Comparison of ENCODE assay signal across 34 cellular contexts in the genomic region with DNA sequence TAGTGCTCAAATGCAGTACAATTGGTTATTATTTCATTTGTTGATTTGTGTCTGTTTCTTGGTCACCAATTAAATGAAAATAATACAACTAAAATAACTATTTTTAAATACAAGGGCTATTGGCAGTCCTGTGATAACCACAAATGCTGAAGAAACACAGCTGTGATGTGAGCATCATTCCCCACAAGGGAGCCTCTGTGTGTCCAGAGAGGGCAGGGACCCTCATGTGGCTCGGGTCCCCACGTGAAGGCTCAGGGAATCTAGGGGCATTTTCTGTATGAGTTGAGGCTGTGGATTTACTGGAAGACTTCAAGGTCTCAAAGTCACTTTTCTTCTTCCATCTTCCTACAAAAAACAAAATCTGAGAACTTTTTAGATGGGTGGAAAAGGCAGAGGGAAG.
"Had no signal": no experiment of that assay in that cellular context is flagged by ENCODE, and none has a peak within 500 bp of the region (broad histone marks: within the 10 kb centered on the region; RNA-seq: fewer than 3 reads in every experiment).

No MANE protein-coding gene starts in this region.

- H3K4me1 ChIP-seq: breast epithelium had no signal

- H3K27ac Mint-ChIP-seq: activated B cell treated with CpG ODN at 0.5 μM for 24 hours; activated CD4-positive, alpha-beta memory T cell treated with anti-CD3 and anti-CD28 coated beads for 36 hours; activated CD4-positive, alpha-beta T cell treated with anti-CD3 and anti-CD28 coated beads, Interleukin-2, amount 10 ng/mL, durations not matched to agents 24 days and 14 days; activated CD8-positive, alpha-beta T cell treated with anti-CD3 and anti-CD28 coated beads for 36 hours; activated naive CD4-positive, alpha-beta T cell treated with anti-CD3 and anti-CD28 coated beads for 36 hours; activated naive CD4-positive, alpha-beta T cell treated with anti-CD3 and anti-CD28 coated beads, Interleukin-2, amount 50 U/mL, for 72 hours; activated naive CD8-positive, alpha-beta T cell treated with anti-CD3 and anti-CD28 coated beads for 36 hours; activated T-cell treated with anti-CD3 and anti-CD28 coated beads, Interleukin-2, amount 50 U/mL, for 72 hours; activated T-helper 1 cell treated with anti-CD3 and anti-CD28 coated beads, Interleukin-12 subunit alpha, Interleukin-12 subunit beta, Interleukin-2, Interleukin-4 antibody, amounts not matched to agents 30 ng/mL and 10 ng/mL and 1 ng/mL, durations not matched to agents 14 hours and 24 hours and 36 hours; activated T-helper 17 cell treated with anti-CD3 and anti-CD28 coated beads, Interleukin-2, amount 50 U/mL, for 72 hours; T-helper 1 cell treated with Interleukin-12 subunit alpha and Interleukin-12 subunit beta and Interleukin-4 antibody, amounts not matched to agents 30 μg/mL and 1 μg/mL, for 36 hours; T-helper 2 cell treated with Interferon-gamma antibody and Interleukin-4, amounts not matched to agents 5 μg/mL and 100 μg/mL, for 36 hours had no signal

- H3K9me3 Mint-ChIP-seq: activated B cell treated with CpG ODN at 0.5 μM for 24 hours; activated CD4-positive, alpha-beta memory T cell treated with anti-CD3 and anti-CD28 coated beads for 36 hours; activated CD4-positive, alpha-beta T cell treated with anti-CD3 and anti-CD28 coated beads, Interleukin-2, amount 10 ng/mL, durations not matched to agents 24 days and 14 days; activated CD8-positive, alpha-beta T cell treated with anti-CD3 and anti-CD28 coated beads for 36 hours; activated naive CD4-positive, alpha-beta T cell treated with anti-CD3 and anti-CD28 coated beads for 36 hours; activated naive CD4-positive, alpha-beta T cell treated with anti-CD3 and anti-CD28 coated beads, Interleukin-2, amount 50 U/mL, for 72 hours; activated naive CD8-positive, alpha-beta T cell treated with anti-CD3 and anti-CD28 coated beads for 36 hours; activated T-cell treated with anti-CD3 and anti-CD28 coated beads, Interleukin-2, amount 50 U/mL, for 4 hours; activated T-cell treated with anti-CD3 and anti-CD28 coated beads, Interleukin-2, amount 50 U/mL, for 72 hours; activated T-helper 1 cell treated with anti-CD3 and anti-CD28 coated beads, Interleukin-12 subunit alpha, Interleukin-12 subunit beta, Interleukin-2, Interleukin-4 antibody, amounts not matched to agents 30 ng/mL and 10 ng/mL and 1 ng/mL, durations not matched to agents 14 hours and 24 hours and 36 hours; activated T-helper 17 cell treated with anti-CD3 and anti-CD28 coated beads, Interleukin-2, amount 50 U/mL, for 72 hours; T-helper 1 cell treated with Interleukin-12 subunit alpha and Interleukin-12 subunit beta and Interleukin-4 antibody, amounts not matched to agents 30 μg/mL and 1 μg/mL, for 36 hours; T-helper 2 cell treated with Interferon-gamma antibody and Interleukin-4, amounts not matched to agents 5 μg/mL and 100 μg/mL, for 36 hours had no signal

- H3K27me3 Mint-ChIP-seq: activated CD4-positive, alpha-beta memory T cell treated with anti-CD3 and anti-CD28 coated beads for 36 hours; activated CD4-positive, alpha-beta T cell treated with anti-CD3 and anti-CD28 coated beads, Interleukin-2, amount 10 ng/mL, durations not matched to agents 24 days and 14 days; activated CD8-positive, alpha-beta T cell treated with anti-CD3 and anti-CD28 coated beads for 36 hours; activated naive CD8-positive, alpha-beta T cell treated with anti-CD3 and anti-CD28 coated beads for 36 hours; activated T-helper 17 cell treated with anti-CD3 and anti-CD28 coated beads, Interleukin-2, amount 50 U/mL, for 72 hours had no signal

- H3K36me3 Mint-ChIP-seq: activated CD4-positive, alpha-beta memory T cell treated with anti-CD3 and anti-CD28 coated beads for 36 hours; activated naive CD4-positive, alpha-beta T cell treated with anti-CD3 and anti-CD28 coated beads, Interleukin-2, amount 50 U/mL, for 72 hours; activated naive CD8-positive, alpha-beta T cell treated with anti-CD3 and anti-CD28 coated beads for 36 hours had no signal

- H3K4me1 Mint-ChIP-seq: activated B cell treated with CpG ODN at 0.5 μM for 24 hours; activated CD4-positive, alpha-beta T cell treated with anti-CD3 and anti-CD28 coated beads, Interleukin-2, amount 10 ng/mL, durations not matched to agents 24 days and 14 days; activated naive CD8-positive, alpha-beta T cell treated with anti-CD3 and anti-CD28 coated beads for 36 hours; activated T-helper 17 cell treated with anti-CD3 and anti-CD28 coated beads, Interleukin-2, amount 50 U/mL, for 72 hours had no signal

- H3K27me3 ChIP-seq: adrenal gland, body of pancreas, brain microvascular endothelial cell, breast epithelium had no signal

- H3K9me3 ChIP-seq: adrenal gland, body of pancreas, breast epithelium had no signal

- H3K4me3 Mint-ChIP-seq: activated B cell treated with CpG ODN at 0.5 μM for 24 hours; activated CD4-positive, alpha-beta memory T cell treated with anti-CD3 and anti-CD28 coated beads for 36 hours; activated CD4-positive, alpha-beta T cell treated with anti-CD3 and anti-CD28 coated beads, Interleukin-2, amount 10 ng/mL, durations not matched to agents 24 days and 14 days; activated CD8-positive, alpha-beta T cell treated with anti-CD3 and anti-CD28 coated beads for 36 hours; activated naive CD4-positive, alpha-beta T cell treated with anti-CD3 and anti-CD28 coated beads for 36 hours; activated naive CD8-positive, alpha-beta T cell treated with anti-CD3 and anti-CD28 coated beads for 36 hours; activated T-cell treated with anti-CD3 and anti-CD28 coated beads, Interleukin-2, amount 50 U/mL, for 4 hours; activated T-cell treated with anti-CD3 and anti-CD28 coated beads, Interleukin-2, amount 50 U/mL, for 72 hours; activated T-helper 1 cell treated with anti-CD3 and anti-CD28 coated beads, Interleukin-12 subunit alpha, Interleukin-12 subunit beta, Interleukin-2, Interleukin-4 antibody, amounts not matched to agents 30 ng/mL and 10 ng/mL and 1 ng/mL, durations not matched to agents 14 hours and 24 hours and 36 hours; activated T-helper 17 cell treated with anti-CD3 and anti-CD28 coated beads, Interleukin-2, amount 50 U/mL, for 72 hours; T-helper 1 cell treated with Interleukin-12 subunit alpha and Interleukin-12 subunit beta and Interleukin-4 antibody, amounts not matched to agents 30 μg/mL and 1 μg/mL, for 36 hours; T-helper 2 cell treated with Interferon-gamma antibody and Interleukin-4, amounts not matched to agents 5 μg/mL and 100 μg/mL, for 36 hours had no signal

- H3K36me3 ChIP-seq: brain microvascular endothelial cell, breast epithelium had no signal

- ATAC-seq: activated CD8-positive, alpha-beta T cell treated with anti-CD3 and anti-CD28 coated beads for 36 hours; activated naive CD4-positive, alpha-beta T cell treated with anti-CD3 and anti-CD28 coated beads, Interleukin-2, amount 50 U/mL, for 72 hours; activated T-cell treated with anti-CD3 and anti-CD28 coated beads, Interleukin-2, amount 50 U/mL, for 4 hours; activated T-cell treated with anti-CD3 and anti-CD28 coated beads, Interleukin-2, amount 50 U/mL, for 72 hours; activated T-helper 17 cell treated with anti-CD3 and anti-CD28 coated beads, Interleukin-2, amount 50 U/mL, for 72 hours; body of pancreas had no signal

- H3K27ac ChIP-seq: adrenal gland, body of pancreas, brain microvascular endothelial cell, breast epithelium, VCaP had no signal

- H3K4me3 ChIP-seq: adrenal gland, body of pancreas, breast epithelium had no signal

- DNase-seq: activated B cell treated with CpG ODN at 0.5 μM for 24 hours; activated CD4-positive, alpha-beta memory T cell treated with anti-CD3 and anti-CD28 coated beads for 36 hours; activated CD4-positive, alpha-beta T cell treated with anti-CD3 and anti-CD28 coated beads for 4 hours; activated CD4-positive, alpha-beta T cell treated with anti-CD3 and anti-CD28 coated beads, Interleukin-2, amount 10 ng/mL, durations not matched to agents 24 days and 14 days; activated CD4-positive, alpha-beta T cell treated with anti-CD3 and anti-CD28 coated beads, Interleukin-2, amount 50 U/mL, for 1 hour; activated CD4-positive, alpha-beta T cell treated with anti-CD3 and anti-CD28 coated beads, Interleukin-2, amount 50 U/mL, for 4 hours; activated CD4-positive, CD25-positive, alpha-beta regulatory T cell treated with anti-CD3 and anti-CD28 coated beads, Interleukin-2, amount 50 U/mL, for 72 hours; activated CD8-positive, alpha-beta memory T cell treated with anti-CD3 and anti-CD28 coated beads, Interleukin-2, amount 50 U/mL, for 4 hours; activated CD8-positive, alpha-beta T cell treated with anti-CD3 and anti-CD28 coated beads for 36 hours; activated effector memory CD4-positive, alpha-beta T cell treated with anti-CD3 and anti-CD28 coated beads, Interleukin-2, amount 50 U/mL, for 16 hours; activated gamma-delta T cell treated with Interleukin-2 at 50 U/mL for 16 hours; activated naive CD4-positive, alpha-beta T cell; activated naive CD4-positive, alpha-beta T cell treated with anti-CD3 and anti-CD28 coated beads for 36 hours; activated naive CD4-positive, alpha-beta T cell treated with anti-CD3 and anti-CD28 coated beads, Interleukin-2, amount 50 U/mL, for 16 hours; activated naive CD8-positive, alpha-beta T cell treated with anti-CD3 and anti-CD28 coated beads for 36 hours; activated T-cell treated with anti-CD3 and anti-CD28 coated beads for 4 hours; activated T-cell treated with anti-CD3 and anti-CD28 coated beads, Interleukin-2, amount 50 U/mL, for 1 hour; activated T-cell treated with anti-CD3 and anti-CD28 coated beads, Interleukin-2, amount 50 U/mL, for 4 hours; activated T-cell treated with anti-CD3 and anti-CD28 coated beads, Interleukin-2, amount 50 U/mL, for 72 hours; adrenal gland; amniotic stem cell; aorta; body of pancreas; brain microvascular endothelial cell; central memory CD4-positive, alpha-beta T cell; T-helper 2 cell; T-helper 9 cell had no signal
